Comparison of ENCODE assay signal across 8 cellular contexts in genomic region chr2:241035818-241036396, GRCh38. TPM values are rescaled to one million over a fixed set of nuclear protein-coding genes. Genes with fewer than 3 reads are reported as not detected.
DNase-seq lines count a peak whose midpoint lies in the region; ATAC-seq lines count a peak whose summit lies in the region.

No MANE protein-coding gene starts in this region.

- peaks cover 0 to 4% of the 10 kb centered on the region in 2 donors for H3K36me3 ChIP-seq in muscle layer of duodenum (ENCODE audit: control insufficient read depth in 1 of 2, insufficient read depth in 2 of 2, low read length in 2 of 2)

- peak overlapping the region; percentile 16 to 60 for H3K4me3 ChIP-seq in muscle layer of duodenum (ENCODE audit: low read depth in 1 of 2, low read length in 2 of 2)

- H3K27ac ChIP-seq in muscle layer of duodenum (ENCODE audit: low read length) = no peak overlapping the region

- peaks cover 0 to 8% of the 10 kb centered on the region in 2 donors for H3K4me1 ChIP-seq in muscle layer of duodenum (ENCODE audit: control insufficient read depth in 1 of 2, insufficient read depth in 2 of 2, low read length in 2 of 2)

- peak; percentile 46 for DNase-seq in astrocyte of the hippocampus (ENCODE audit: low read depth, low spot score)
- DNase-seq in UCSD-AML1 (lab: John Stamatoyannopoulos, UW; ENCODE audit: unreplicated experiment) = no peak
- no peak for DNase-seq in A172 (ENCODE audit: low spot score)
- no peak for DNase-seq in NCI-H1048 (lab: John Stamatoyannopoulos, UW)
- DNase-seq in NCI-H82 (lab: John Stamatoyannopoulos, UW) = no peak

- ATAC-seq in GM18867 (IDR thresholded peaks at IDR 0.05; ENCODE audit: unreplicated experiment) (peak; percentile 18), HG03571 (IDR thresholded peaks at IDR 0.05; ENCODE audit: unreplicated experiment) (peak; percentile 14)

- H3K27me3 ChIP-seq in muscle layer of duodenum (ENCODE audit: low read depth, low read length) = no peaks in the 10 kb centered on the region

- H3K9me3 ChIP-seq in muscle layer of duodenum (ENCODE audit: control insufficient read depth in 1 of 2, low read length in 2 of 2) = no peaks in the 10 kb centered on the region

RNA-seq across cellular contexts. Expression of gene SNED1, which starts 37.5 kb away (rescaled TPM):
- total RNA-seq in A172 (2014; rRNA removed; shearing (Covaris generic)) = 2.5 and 5.2 TPM in 2 replicates
